In the genomic region with DNA sequence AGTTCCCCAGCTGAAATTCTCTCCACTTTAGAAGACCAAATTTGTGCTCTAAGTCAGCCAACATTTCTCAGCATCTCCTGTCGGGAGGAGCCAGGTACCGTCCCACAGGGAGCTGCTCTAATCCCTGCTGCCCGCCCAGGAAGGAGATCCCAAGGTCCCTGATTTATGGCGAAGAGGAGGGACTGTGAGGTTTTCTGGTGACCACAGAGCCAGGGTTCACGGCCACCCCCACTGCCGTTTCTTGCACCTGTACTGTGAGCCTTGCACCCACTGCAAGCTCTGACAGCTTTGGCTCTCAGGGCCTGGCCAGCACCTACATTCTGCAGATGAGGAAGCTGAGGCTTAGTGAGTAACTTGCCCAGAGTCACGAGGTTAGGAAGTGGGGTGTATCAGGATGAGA, we compare ENCODE assay signal across 21 cellular contexts.
"Had no signal": no experiment of that assay in that cellular context is flagged by ENCODE, and none has a peak within 500 bp of the region (broad histone marks: within the 10 kb centered on the region; RNA-seq: fewer than 3 reads in every experiment).

No MANE protein-coding gene starts in this region.

- H3K9me3 ChIP-seq: heart right ventricle, mucosa of descending colon, stomach, suprapubic skin, tibial nerve, vagina had no signal

- H3K27me3 ChIP-seq: stomach, suprapubic skin, tibial nerve, vagina had no signal

- H3K4me1 ChIP-seq: tibial nerve had no signal

- DNase-seq: activated CD4-positive, alpha-beta T cell treated with anti-CD3 and anti-CD28 coated beads, Interleukin-2, amount 10 ng/mL, durations not matched to agents 7 days and 5 days; activated CD4-positive, CD25-positive, alpha-beta regulatory T cell treated with anti-CD3 and anti-CD28 coated beads, Interleukin-2, amount 50 U/mL, for 72 hours; activated T-cell treated with anti-CD3 and anti-CD28 coated beads, Interleukin-2, amount 50 U/mL, for 1 hour; aorta; foreskin fibroblast; heart right ventricle; left colon; mucosa of descending colon; occipital lobe; small intestine; stimulated activated CD4-positive, alpha-beta T cell treated with anti-CD3 and anti-CD28 coated beads, Interleukin-2, amount 100 ng/mL, for 24 hours; stomach; WERI-Rb-1 had no signal

- H3K4me3 Mint-ChIP-seq: activated CD4-positive, alpha-beta T cell treated with anti-CD3 and anti-CD28 coated beads, Interleukin-2, amount 10 ng/mL, durations not matched to agents 7 days and 5 days; brain; memory B cell; stimulated activated effector memory CD8-positive, alpha-beta T cell treated with anti-CD3 and anti-CD28 coated beads, Interleukin-12 subunit alpha, Interleukin-12 subunit beta, amount 100 ng/mL, for 72 hours had no signal

- H3K4me3 ChIP-seq: heart right ventricle, mucosa of descending colon, stomach, suprapubic skin, tibial nerve, vagina had no signal

- H3K27ac Mint-ChIP-seq: activated CD4-positive, alpha-beta T cell treated with anti-CD3 and anti-CD28 coated beads, Interleukin-2, amount 10 ng/mL, durations not matched to agents 7 days and 5 days; activated naive CD4-positive, alpha-beta T cell treated with anti-CD3 and anti-CD28 coated beads, Interleukin-2, amount 50 U/mL, for 72 hours; brain; memory B cell; stimulated activated effector memory CD8-positive, alpha-beta T cell treated with anti-CD3 and anti-CD28 coated beads, Interleukin-12 subunit alpha, Interleukin-12 subunit beta, amount 100 ng/mL, for 72 hours had no signal

- H3K4me1 Mint-ChIP-seq: activated CD4-positive, alpha-beta T cell treated with anti-CD3 and anti-CD28 coated beads, Interleukin-2, amount 10 ng/mL, durations not matched to agents 7 days and 5 days; brain; stimulated activated effector memory CD8-positive, alpha-beta T cell treated with anti-CD3 and anti-CD28 coated beads, Interleukin-12 subunit alpha, Interleukin-12 subunit beta, amount 100 ng/mL, for 72 hours had no signal

- H3K9me3 Mint-ChIP-seq: activated CD4-positive, alpha-beta T cell treated with anti-CD3 and anti-CD28 coated beads, Interleukin-2, amount 10 ng/mL, durations not matched to agents 7 days and 5 days; activated naive CD4-positive, alpha-beta T cell treated with anti-CD3 and anti-CD28 coated beads, Interleukin-2, amount 50 U/mL, for 72 hours; brain; memory B cell; stimulated activated effector memory CD8-positive, alpha-beta T cell treated with anti-CD3 and anti-CD28 coated beads, Interleukin-12 subunit alpha, Interleukin-12 subunit beta, amount 100 ng/mL, for 72 hours had no signal

- ATAC-seq: activated naive CD4-positive, alpha-beta T cell treated with anti-CD3 and anti-CD28 coated beads, Interleukin-2, amount 50 U/mL, for 72 hours; left colon; mucosa of descending colon; sciatic nerve had no signal

- H3K27ac ChIP-seq: heart right ventricle, stomach, suprapubic skin, tibial nerve, vagina, WERI-Rb-1 had no signal

- H3K36me3 ChIP-seq: heart right ventricle, suprapubic skin, tibial nerve, vagina, WERI-Rb-1 had no signal

- H3K27me3 Mint-ChIP-seq: activated CD4-positive, alpha-beta T cell treated with anti-CD3 and anti-CD28 coated beads, Interleukin-2, amount 10 ng/mL, durations not matched to agents 7 days and 5 days; memory B cell had no signal
